In the genomic region with DNA sequence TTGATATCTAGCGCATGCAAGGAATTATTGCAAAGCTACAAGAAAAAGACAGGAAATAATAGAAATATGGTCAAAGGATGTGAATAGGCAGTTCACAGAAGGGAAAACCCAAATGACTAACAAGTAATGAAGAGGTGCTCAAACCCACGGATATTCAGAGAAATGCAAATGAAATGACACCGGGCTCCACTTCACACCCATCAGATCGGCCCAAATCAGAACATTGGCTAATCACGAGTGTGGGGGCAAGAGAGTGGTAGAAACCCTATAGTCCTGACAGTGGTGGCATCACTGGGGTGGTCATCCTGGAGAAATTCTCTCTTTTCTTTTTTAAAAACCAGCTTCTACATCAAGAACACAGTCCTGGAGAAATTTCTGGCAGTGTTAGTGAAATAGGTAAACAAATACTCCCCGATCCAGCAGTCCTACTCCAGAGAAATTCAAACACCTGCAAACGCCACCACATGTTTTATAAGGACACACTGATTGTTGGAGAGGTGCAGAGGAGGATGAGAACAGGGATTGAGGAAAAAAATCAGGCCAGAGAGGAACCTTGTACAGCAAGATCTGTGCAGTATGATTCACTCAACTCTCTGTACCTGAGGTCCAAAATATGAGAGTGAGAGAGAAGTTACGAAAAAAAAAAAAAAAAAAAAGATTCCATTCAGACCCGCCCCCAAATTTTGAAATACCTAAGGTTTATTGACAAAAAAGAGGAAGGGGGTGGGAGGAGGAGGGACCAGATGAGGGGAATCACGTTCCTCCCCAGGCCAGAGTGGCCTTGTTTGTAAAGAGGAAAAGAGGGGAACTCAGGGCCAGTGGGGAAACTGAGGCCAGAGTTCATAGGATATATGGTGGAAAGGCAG, we compare ENCODE assay signal across 8 cellular contexts. TPM values are rescaled to one million over a fixed set of nuclear protein-coding genes. Genes with fewer than 3 reads are reported as not detected.
A peak's percentile ranks its signal among the peaks of the same experiment; 100 is the strongest.
DNase-seq lines count a peak whose midpoint lies in the region; ATAC-seq and TF ChIP-seq lines count a peak whose summit lies in the region.

No MANE protein-coding gene starts in this region.

- intact Hi-C loops in HCT116 (cut with micrococcal nuclease), result no loop called here
- intact Hi-C loops in activated CD4-positive, alpha-beta memory T cell treated with anti-CD3 and anti-CD28 coated beads for 36 hours (cut with micrococcal nuclease), result loop anchor here (1.0 to 5.0 kb wide), 3 partner anchors 21 to 105 kb away; no protein-coding TSS in a partner anchor

- H3K27ac ChIP-seq in HCT116 (ENCODE audit: low read depth, low read length) (no peak overlapping the region), mesendoderm (ENCODE audit: low read depth, low read length) (no peak overlapping the region), foreskin keratinocyte (no peak overlapping the region)

- H3K36me3 ChIP-seq in HCT116 (ENCODE audit: control insufficient read depth in 1 of 2, insufficient read depth in 2 of 2, low read length in 2 of 2) (no peaks in the 10 kb centered on the region), mesendoderm (ENCODE audit: control insufficient read depth, insufficient read depth, low read length) (no peaks in the 10 kb centered on the region)

- no peak for TF ChIP-seq RAD21 in HCT116 (IDR thresholded peaks at IDR 0.05; ENCODE audit: low read depth)

- CTCF ChIA-PET in HCT116 (lab: Charles Lee), result no interaction called here
- CTCF ChIA-PET in activated CD4-positive, alpha-beta memory T cell treated with anti-CD3 and anti-CD28 coated beads for 36 hours (lab: Charles Lee), result interaction anchor here (0.8 to 2.4 kb wide), 5 partner anchors 8 to 87 kb away, joined by 3 to 13 read pairs (median 3); no protein-coding TSS in a partner anchor

- RAD21 ChIA-PET in HCT116 (lab: Charles Lee; ENCODE audit: low non-redundant PET in 1 of 2, low total read pairs in 2 of 2, uncharacterized antibody in 2 of 2, unreplicated experiment in 2 of 2), result no interaction called here

- H3K27me3 ChIP-seq in HCT116 (ENCODE audit: insufficient read depth, low read length) (no peaks in the 10 kb centered on the region), mesendoderm (ENCODE audit: insufficient read depth, low read length, poor library complexity) (no peaks in the 10 kb centered on the region), foreskin keratinocyte (peaks cover 3% of the 10 kb centered on the region)

- no peaks in the 10 kb centered on the region for H4K20me1 ChIP-seq in HCT116 (ENCODE audit: insufficient read depth)

- DNase-seq in ELR (ENCODE audit: low read depth) (peak; percentile 20), HCT116 (ENCODE audit: low read depth, low spot score) (no peak), mesendoderm (no peak), foreskin keratinocyte (no peak), erythroblast (lab: John Stamatoyannopoulos, UW) (no peak), GDM1 (lab: John Stamatoyannopoulos, UW) (no peak)
- DNase-seq in activated CD4-positive, alpha-beta memory T cell treated with anti-CD3 and anti-CD28 coated beads for 36 hours, result peak; percentile 73

- H3K4me1 ChIP-seq in HCT116 (ENCODE audit: control insufficient read depth in 1 of 2, insufficient read depth in 2 of 2, low read length in 2 of 2) (peaks cover 48 to 65% of the 10 kb centered on the region in 2 experiments), mesendoderm (ENCODE audit: control insufficient read depth, low read depth, low read length) (peaks cover 10% of the 10 kb centered on the region), foreskin keratinocyte (peaks cover 8% of the 10 kb centered on the region)

- H2AK5ac ChIP-seq in mesendoderm (ENCODE audit: low read length), result no peak overlapping the region

- no peaks in the 10 kb centered on the region for H3K79me1 ChIP-seq in mesendoderm (ENCODE audit: low read length)

- H3K9me3 ChIP-seq in HCT116 (ENCODE audit: control insufficient read depth in 1 of 2, insufficient read depth in 1 of 2, low read depth in 1 of 2, low read length in 2 of 2), result no peaks in the 10 kb centered on the region

- H2AFZ ChIP-seq in HCT116 (ENCODE audit: low read depth, low read length, poor library complexity, severe bottlenecking), result peak overlapping the region; percentile 78

- H3K27ac Mint-ChIP-seq in activated CD4-positive, alpha-beta memory T cell treated with anti-CD3 and anti-CD28 coated beads for 36 hours, result peak overlapping the region; percentile 93

- no CpG with 5 or more reads among the region's 10 CpGs for WGBS in mesendoderm (ENCODE audit: extremely low coverage, insufficient coverage, low lambda C conversion rate)

- no peak overlapping the region for H2BK5ac ChIP-seq in mesendoderm (ENCODE audit: low read length)

- peak overlapping the region; percentile 64 for H3K4me3 Mint-ChIP-seq in activated CD4-positive, alpha-beta memory T cell treated with anti-CD3 and anti-CD28 coated beads for 36 hours

- peak overlapping the region; percentile 60 for H3K56ac ChIP-seq in mesendoderm (ENCODE audit: low read length)

- H3K4me2 ChIP-seq in HCT116 (ENCODE audit: low read length), result peak overlapping the region; percentile 15
- no peak overlapping the region for H3K4me2 ChIP-seq in mesendoderm (ENCODE audit: low read length)

- TF ChIP-seq POLR2A in HCT116 (IDR thresholded peaks at IDR 0.05; ENCODE audit: borderline replicate concordance, extremely low read depth, insufficient read depth, insufficient read length) (no peak), erythroblast (IDR thresholded peaks at IDR 0.05; ENCODE audit: low read length) (no peak)

- BruUV-seq in HCT116 (replicated peaks; lab: Mats Ljungman, UMichigan), result no TSS peak

- no peak overlapping the region for H3K9ac ChIP-seq in HCT116 (ENCODE audit: low read length)
- no peak overlapping the region for H3K9ac ChIP-seq in mesendoderm (ENCODE audit: low read length)

- H3K36me3 Mint-ChIP-seq in activated CD4-positive, alpha-beta memory T cell treated with anti-CD3 and anti-CD28 coated beads for 36 hours, result peaks cover 1% of the 10 kb centered on the region

- no peak overlapping the region for H4K8ac ChIP-seq in mesendoderm (ENCODE audit: low read depth, low read length)

- no peaks in the 10 kb centered on the region for H3K9me2 ChIP-seq in HCT116 (ENCODE audit: insufficient read depth)

- peak overlapping the region; percentile 36 for H3K4ac ChIP-seq in mesendoderm (ENCODE audit: low read depth, low read length)

- H3K4me3 ChIP-seq in HCT116 (replicated peaks in 1 of 2; ENCODE audit: low read depth in 1 of 2, low read length in 2 of 2) (no peak overlapping the region), mesendoderm (ENCODE audit: low read length) (no peak overlapping the region)

- no peak overlapping the region for H2BK120ac ChIP-seq in mesendoderm (ENCODE audit: low read depth, low read length)

- no peak overlapping the region for H4K5ac ChIP-seq in mesendoderm (ENCODE audit: low read length)

- H3K79me2 ChIP-seq in HCT116 (ENCODE audit: insufficient read depth, low read length) (no peaks in the 10 kb centered on the region), mesendoderm (ENCODE audit: control insufficient read depth, insufficient read depth, low read length) (no peaks in the 10 kb centered on the region)

- no peak for ATAC-seq in HCT116
- no peak for ATAC-seq in foreskin keratinocyte
- no peak for ATAC-seq in HG03521 (IDR thresholded peaks at IDR 0.05; ENCODE audit: unreplicated experiment)

- POLR2A ChIA-PET in HCT116 (lab: Charles Lee), result interaction anchor here (0.9 kb wide), 1 partner anchor 9 kb away, joined by 4 read pairs; no protein-coding TSS in a partner anchor
- POLR2A ChIA-PET in activated CD4-positive, alpha-beta memory T cell treated with anti-CD3 and anti-CD28 coated beads for 36 hours (lab: Charles Lee), result interaction anchor here (0.8 to 4.1 kb wide), 5 partner anchors 10 to 25 kb away, joined by 3 to 18 read pairs (median 8); partner anchors contain the start of gene TNFRSF1B

- H3K9me3 Mint-ChIP-seq in activated CD4-positive, alpha-beta memory T cell treated with anti-CD3 and anti-CD28 coated beads for 36 hours, result peaks cover 2% of the 10 kb centered on the region

- TF ChIP-seq CTCF in HCT116 (IDR thresholded peaks at IDR 0.05 in 2 of 3, conservative IDR thresholded peaks at IDR 0.05 in 1 of 3; ENCODE audit: borderline replicate concordance in 1 of 3, insufficient read depth in 1 of 3, low read depth in 2 of 3, low read length in 2 of 3) (no peak), foreskin keratinocyte (conservative IDR thresholded peaks at IDR 0.05) (no peak)

- H3K4me1 Mint-ChIP-seq in activated CD4-positive, alpha-beta memory T cell treated with anti-CD3 and anti-CD28 coated beads for 36 hours (ENCODE audit: low read depth), result peaks cover 80% of the 10 kb centered on the region

- no peak overlapping the region for H3K18ac ChIP-seq in mesendoderm (ENCODE audit: low read length)

- no peak overlapping the region for H2BK15ac ChIP-seq in mesendoderm (replicated peaks; ENCODE audit: low read depth)

- H3K23ac ChIP-seq in mesendoderm (ENCODE audit: low read length), result no peak overlapping the region

- no peaks in the 10 kb centered on the region for H3K27me3 Mint-ChIP-seq in activated CD4-positive, alpha-beta memory T cell treated with anti-CD3 and anti-CD28 coated beads for 36 hours

TF ChIP-seq in HCT116, 20 proteins besides CTCF, POLR2A, EP300 and RAD21 (continues in another document):
- TF ChIP-seq ATF3 (IDR thresholded peaks at IDR 0.05) (no peak), EGR1 (IDR thresholded peaks at IDR 0.05; ENCODE audit: low read depth) (no peak), ZBTB33 (IDR thresholded peaks at IDR 0.05; ENCODE audit: extremely low read depth, insufficient replicate concordance, low read length) (no peak)

RNA-seq across cellular contexts. Expression of gene TNFRSF1B, which starts 9.2 kb away (rescaled TPM):
- total RNA-seq in HCT116 (2021; ENCODE audit: unreplicated experiment) (0.61 TPM), foreskin keratinocyte (0.07 and 0.14 TPM in 2 replicates)
- 0.12 and 0.14 TPM in 2 replicates for polyA plus RNA-seq in HCT116 (2012)
- total RNA-seq in activated CD4-positive, alpha-beta memory T cell treated with anti-CD3 and anti-CD28 coated beads for 36 hours, result 100 to 1,000 TPM; 201 to 211 TPM
- polyA plus RNA-seq in mesendoderm (2013, experiment 1 of 2), result 0.77 TPM
- 0.66 TPM for polyA plus RNA-seq in mesendoderm (2013, experiment 2 of 2)
- polyA plus RNA-seq in foreskin keratinocyte, result 0.02 and 0.03 TPM in 2 replicates

Comparison
In these comparisons a context has a peak if more than half of its experiments do, and no peak if none do; other contexts are left out.
1. DNase-seq: peak in ELR (single experiment) and activated CD4-positive, alpha-beta memory T cell treated with anti-CD3 and anti-CD28 coated beads for 36 hours (single experiment); none in HCT116 (single experiment), mesendoderm (single experiment), foreskin keratinocyte (0 of 2), erythroblast (0 of 2) and GDM1 (single experiment).
2. RNA of gene TNFRSF1B, which starts 9.2 kb away (total RNA-seq): 201 to 211 TPM in activated CD4-positive, alpha-beta memory T cell treated with anti-CD3 and anti-CD28 coated beads for 36 hours; 0.61 TPM in HCT116 (single experiment) and 0.07 to 0.14 TPM in foreskin keratinocyte; every median in the first group is over 100 times any median in the second.